33 cellular contexts compared by ENCODE assay signal in genomic region chr15:62795700-62796099, GRCh38.
"Had no signal": no experiment of that assay in that cellular context is flagged by ENCODE, and none has a peak within 500 bp of the region (broad histone marks: within the 10 kb centered on the region; RNA-seq: fewer than 3 reads in every experiment).

No MANE protein-coding gene starts in this region.

- H3K27ac ChIP-seq: adrenal gland, body of pancreas, colonic mucosa, epithelial cell of prostate, esophagus squamous epithelium, gastroesophageal sphincter had no signal

- H3K36me3 Mint-ChIP-seq: activated CD4-positive, alpha-beta memory T cell treated with anti-CD3 and anti-CD28 coated beads for 36 hours; activated CD8-positive, alpha-beta memory T cell treated with anti-CD3 and anti-CD28 coated beads, Interleukin-2, amount 10 ng/mL, durations not matched to agents 7 days and 5 days; activated naive CD4-positive, alpha-beta T cell treated with anti-CD3 and anti-CD28 coated beads, Interleukin-2, amount 50 U/mL, for 24 hours; activated naive CD8-positive, alpha-beta T cell treated with anti-CD3 and anti-CD28 coated beads for 36 hours had no signal

- H3K27me3 ChIP-seq: adrenal gland, body of pancreas, colonic mucosa, esophagus squamous epithelium, gastroesophageal sphincter had no signal

- H3K4me3 Mint-ChIP-seq: activated CD4-positive, alpha-beta memory T cell treated with anti-CD3 and anti-CD28 coated beads for 36 hours; activated CD4-positive, alpha-beta T cell treated with anti-CD3 and anti-CD28 coated beads for 36 hours; activated CD4-positive, alpha-beta T cell treated with anti-CD3 and anti-CD28 coated beads, Interleukin-2, amount 10 ng/mL, durations not matched to agents 24 days and 14 days; activated CD8-positive, alpha-beta memory T cell treated with anti-CD3 and anti-CD28 coated beads, Interleukin-2, amount 10 ng/mL, durations not matched to agents 7 days and 5 days; activated CD8-positive, alpha-beta T cell treated with anti-CD3 and anti-CD28 coated beads, Interleukin-2, amount 10 ng/mL, durations not matched to agents 7 days and 5 days; activated naive CD4-positive, alpha-beta T cell treated with anti-CD3 and anti-CD28 coated beads for 36 hours; activated naive CD4-positive, alpha-beta T cell treated with anti-CD3 and anti-CD28 coated beads, Interleukin-2, amount 50 U/mL, for 24 hours; activated naive CD8-positive, alpha-beta T cell treated with anti-CD3 and anti-CD28 coated beads for 36 hours; activated naive CD8-positive, alpha-beta T cell treated with anti-CD3 and anti-CD28 coated beads, Interleukin-2, amount 50 U/mL, for 24 hours; activated T-helper 1 cell treated with anti-CD3 and anti-CD28 coated beads, Interleukin-12 subunit alpha, Interleukin-12 subunit beta, Interleukin-2, Interleukin-4 antibody, amounts not matched to agents 30 ng/mL and 10 ng/mL and 1 ng/mL, durations not matched to agents 14 hours and 24 hours and 36 hours; T-helper 17 cell had no signal

- H3K27me3 Mint-ChIP-seq: activated CD4-positive, alpha-beta T cell treated with anti-CD3 and anti-CD28 coated beads, Interleukin-2, amount 10 ng/mL, durations not matched to agents 24 days and 14 days; activated naive CD4-positive, alpha-beta T cell treated with anti-CD3 and anti-CD28 coated beads, Interleukin-2, amount 50 U/mL, for 24 hours; activated naive CD8-positive, alpha-beta T cell treated with anti-CD3 and anti-CD28 coated beads for 36 hours; activated naive CD8-positive, alpha-beta T cell treated with anti-CD3 and anti-CD28 coated beads, Interleukin-2, amount 50 U/mL, for 24 hours had no signal

- ATAC-seq: activated CD4-positive, alpha-beta T cell treated with anti-CD3 and anti-CD28 coated beads for 36 hours; activated CD8-positive, alpha-beta memory T cell treated with anti-CD3 and anti-CD28 coated beads, Interleukin-2, amount 10 ng/mL, durations not matched to agents 7 days and 5 days; activated CD8-positive, alpha-beta T cell treated with anti-CD3 and anti-CD28 coated beads, Interleukin-2, amount 10 ng/mL, durations not matched to agents 7 days and 5 days; activated naive CD8-positive, alpha-beta T cell treated with anti-CD3 and anti-CD28 coated beads, Interleukin-2, amount 50 U/mL, for 24 hours; body of pancreas; gastroesophageal sphincter; T-helper 17 cell had no signal

- H3K9me3 ChIP-seq: adrenal gland, body of pancreas, colonic mucosa, esophagus squamous epithelium, gastroesophageal sphincter had no signal

- H3K36me3 ChIP-seq: colonic mucosa had no signal

- DNase-seq: activated CD4-positive, alpha-beta memory T cell treated with anti-CD3 and anti-CD28 coated beads for 36 hours; activated CD4-positive, alpha-beta T cell treated with anti-CD3 and anti-CD28 coated beads for 36 hours; activated CD4-positive, alpha-beta T cell treated with anti-CD3 and anti-CD28 coated beads, Interleukin-2, amount 10 ng/mL, durations not matched to agents 24 days and 14 days; activated CD4-positive, CD25-positive, alpha-beta regulatory T cell; activated CD4-positive, CD25-positive, alpha-beta regulatory T cell treated with anti-CD3 and anti-CD28 coated beads, Interleukin-2, amount 50 U/mL, for 72 hours; activated CD8-positive, alpha-beta memory T cell treated with anti-CD3 and anti-CD28 coated beads, Interleukin-2, amount 10 ng/mL, durations not matched to agents 7 days and 5 days; activated CD8-positive, alpha-beta memory T cell treated with anti-CD3 and anti-CD28 coated beads, Interleukin-2, amount 50 U/mL, for 4 hours; activated CD8-positive, alpha-beta T cell treated with anti-CD3 and anti-CD28 coated beads, Interleukin-2, amount 10 ng/mL, durations not matched to agents 7 days and 5 days; activated effector memory CD4-positive, alpha-beta T cell treated with anti-CD3 and anti-CD28 coated beads, Interleukin-2, amount 50 U/mL, for 16 hours; activated naive CD4-positive, alpha-beta T cell treated with anti-CD3 and anti-CD28 coated beads for 36 hours; activated naive CD8-positive, alpha-beta T cell treated with anti-CD3 and anti-CD28 coated beads for 36 hours; activated naive CD8-positive, alpha-beta T cell treated with anti-CD3 and anti-CD28 coated beads, Interleukin-2, amount 50 U/mL, for 24 hours; activated T-cell treated with anti-CD3 and anti-CD28 coated beads, Interleukin-2, amount 50 U/mL, for 1 hour; activated T-cell treated with anti-CD3 and anti-CD28 coated beads, Interleukin-2, amount 50 U/mL, for 48 hours; adrenal gland; amygdala; aorta; body of pancreas; central memory CD4-positive, alpha-beta T cell; cerebellar nuclear complex; colonic mucosa; effector CD8-positive, alpha-beta T cell; esophagus squamous epithelium; foreskin melanocyte; T-helper 1 cell; T-helper 17 cell had no signal

- H3K27ac Mint-ChIP-seq: activated CD4-positive, alpha-beta memory T cell treated with anti-CD3 and anti-CD28 coated beads for 36 hours; activated CD4-positive, alpha-beta T cell treated with anti-CD3 and anti-CD28 coated beads for 36 hours; activated CD4-positive, alpha-beta T cell treated with anti-CD3 and anti-CD28 coated beads, Interleukin-2, amount 10 ng/mL, durations not matched to agents 24 days and 14 days; activated CD8-positive, alpha-beta memory T cell treated with anti-CD3 and anti-CD28 coated beads, Interleukin-2, amount 10 ng/mL, durations not matched to agents 7 days and 5 days; activated CD8-positive, alpha-beta T cell treated with anti-CD3 and anti-CD28 coated beads, Interleukin-2, amount 10 ng/mL, durations not matched to agents 7 days and 5 days; activated naive CD4-positive, alpha-beta T cell treated with anti-CD3 and anti-CD28 coated beads for 36 hours; activated naive CD4-positive, alpha-beta T cell treated with anti-CD3 and anti-CD28 coated beads, Interleukin-2, amount 50 U/mL, for 24 hours; activated naive CD8-positive, alpha-beta T cell treated with anti-CD3 and anti-CD28 coated beads for 36 hours; activated naive CD8-positive, alpha-beta T cell treated with anti-CD3 and anti-CD28 coated beads, Interleukin-2, amount 50 U/mL, for 24 hours; activated T-helper 1 cell treated with anti-CD3 and anti-CD28 coated beads, Interleukin-12 subunit alpha, Interleukin-12 subunit beta, Interleukin-2, Interleukin-4 antibody, amounts not matched to agents 30 ng/mL and 10 ng/mL and 1 ng/mL, durations not matched to agents 14 hours and 24 hours and 36 hours; activated T-helper 2 cell treated with anti-CD3 and anti-CD28 coated beads, Interferon-gamma antibody, Interleukin-2, Interleukin-4, amounts not matched to agents 10 μg/mL and 5 μg/mL and 100 μg/mL, durations not matched to agents 14 hours and 24 hours and 36 hours; T-helper 17 cell had no signal

- H3K4me1 Mint-ChIP-seq: activated CD4-positive, alpha-beta T cell treated with anti-CD3 and anti-CD28 coated beads for 36 hours; activated CD4-positive, alpha-beta T cell treated with anti-CD3 and anti-CD28 coated beads, Interleukin-2, amount 10 ng/mL, durations not matched to agents 24 days and 14 days; activated CD8-positive, alpha-beta memory T cell treated with anti-CD3 and anti-CD28 coated beads, Interleukin-2, amount 10 ng/mL, durations not matched to agents 7 days and 5 days; activated naive CD4-positive, alpha-beta T cell treated with anti-CD3 and anti-CD28 coated beads, Interleukin-2, amount 50 U/mL, for 24 hours; activated naive CD8-positive, alpha-beta T cell treated with anti-CD3 and anti-CD28 coated beads for 36 hours; activated naive CD8-positive, alpha-beta T cell treated with anti-CD3 and anti-CD28 coated beads, Interleukin-2, amount 50 U/mL, for 24 hours; T-helper 17 cell had no signal

- H3K4me3 ChIP-seq: adrenal gland, body of pancreas, colonic mucosa, esophagus squamous epithelium, gastroesophageal sphincter had no signal

- H3K4me1 ChIP-seq: adrenal gland, colonic mucosa, esophagus squamous epithelium had no signal

- FAIRE-seq: endometrium, endothelial cell of umbilical vein had no signal

- H3K9me3 Mint-ChIP-seq: activated CD4-positive, alpha-beta memory T cell treated with anti-CD3 and anti-CD28 coated beads for 36 hours; activated CD4-positive, alpha-beta T cell treated with anti-CD3 and anti-CD28 coated beads, Interleukin-2, amount 10 ng/mL, durations not matched to agents 24 days and 14 days; activated naive CD4-positive, alpha-beta T cell treated with anti-CD3 and anti-CD28 coated beads for 36 hours; activated naive CD4-positive, alpha-beta T cell treated with anti-CD3 and anti-CD28 coated beads, Interleukin-2, amount 50 U/mL, for 24 hours; activated naive CD8-positive, alpha-beta T cell treated with anti-CD3 and anti-CD28 coated beads for 36 hours; activated naive CD8-positive, alpha-beta T cell treated with anti-CD3 and anti-CD28 coated beads, Interleukin-2, amount 50 U/mL, for 24 hours; activated T-helper 1 cell treated with anti-CD3 and anti-CD28 coated beads, Interleukin-12 subunit alpha, Interleukin-12 subunit beta, Interleukin-2, Interleukin-4 antibody, amounts not matched to agents 30 ng/mL and 10 ng/mL and 1 ng/mL, durations not matched to agents 14 hours and 24 hours and 36 hours; activated T-helper 2 cell treated with anti-CD3 and anti-CD28 coated beads, Interferon-gamma antibody, Interleukin-2, Interleukin-4, amounts not matched to agents 10 μg/mL and 5 μg/mL and 100 μg/mL, durations not matched to agents 14 hours and 24 hours and 36 hours had no signal
